In genomic region chr1:36133484-36133883, GRCh38 we compare ENCODE assay signal across 8 cellular contexts. TPM values are rescaled to one million over a fixed set of nuclear protein-coding genes. Genes with fewer than 3 reads are reported as not detected.
DNase-seq lines count a peak whose midpoint lies in the region; ATAC-seq and TF ChIP-seq lines count a peak whose summit lies in the region.

No MANE protein-coding gene starts in this region.

- no peaks in the 10 kb centered on the region for H3K9me3 Mint-ChIP-seq in endodermal cell

- H3K4me3 ChIP-seq in skeletal muscle cell (ENCODE audit: low read depth, low read length) (no peak overlapping the region), endodermal cell (ENCODE audit: low read length) (no peak overlapping the region)

- ATAC-seq in HG03108 (IDR thresholded peaks at IDR 0.05; ENCODE audit: unreplicated experiment) = no peak

- TF ChIP-seq CTCF in RWPE1 (conservative IDR thresholded peaks at IDR 0.05; ENCODE audit: low read depth) = no peak
- TF ChIP-seq CTCF in endodermal cell (conservative IDR thresholded peaks at IDR 0.05) = no peak

- no peaks in the 10 kb centered on the region for H3K27me3 Mint-ChIP-seq in endodermal cell (ENCODE audit: insufficient read depth)

- H3K9ac ChIP-seq in endodermal cell (ENCODE audit: extremely low read depth, low read length, poor library complexity, severe bottlenecking) = no peak overlapping the region

- peaks cover 25% of the 10 kb centered on the region for H3K36me3 ChIP-seq in endodermal cell (ENCODE audit: control insufficient read depth, insufficient read depth, low read length)

- POLR2A ChIA-PET in RWPE1 (lab: Yijun Ruan, JAX; ENCODE audit: low non-redundant PET) = interaction anchor here (0.6 to 0.7 kb wide), 2 partner anchors 63 to 254 kb away, joined by 3 to 4 read pairs; no protein-coding TSS in a partner anchor

- CTCF ChIA-PET in RWPE1 (lab: Yijun Ruan, JAX) = interaction anchor here (1.7 kb wide), 1 partner anchor 16 kb away, joined by 6 read pairs; no protein-coding TSS in a partner anchor

- no peaks in the 10 kb centered on the region for H3K4me1 ChIP-seq in endodermal cell (ENCODE audit: control insufficient read depth, insufficient read depth, low read length)

- H3K4me1 Mint-ChIP-seq in endodermal cell = no peaks in the 10 kb centered on the region

- H3K9me3 ChIP-seq in endodermal cell (ENCODE audit: control insufficient read depth, low read length) = no peaks in the 10 kb centered on the region

- H3K27ac ChIP-seq in RWPE1 (peak overlapping the region; percentile 84), endodermal cell (ENCODE audit: low read depth, low read length) (no peak overlapping the region)

- H3K27ac Mint-ChIP-seq in endodermal cell = no peak overlapping the region

- no peak overlapping the region for H3K4me3 Mint-ChIP-seq in endodermal cell

- WGBS in endodermal cell (ENCODE audit: insufficient coverage in 1 of 2, insufficient read length in 1 of 2), 2 experiments = 70 to 96% methylated on average over 2 to 3 of the region's 3 CpGs

- peaks cover 17% of the 10 kb centered on the region for H3K36me3 Mint-ChIP-seq in endodermal cell (ENCODE audit: low read depth)

- no peaks in the 10 kb centered on the region for H3K27me3 ChIP-seq in endodermal cell (ENCODE audit: control insufficient read depth, insufficient read depth, low read length, poor library complexity, severe bottlenecking)

- DNase-seq in GOT3 (lab: John Stamatoyannopoulos, UW) (peak; percentile 67), RWPE1 (ENCODE audit: low spot score) (peak; percentile 96), fibroblast of gingiva (ENCODE audit: low read depth) (peak; percentile 93), skeletal muscle cell (ENCODE audit: low read depth) (peak; percentile 84), endodermal cell (no peak), COR-L47 (lab: John Stamatoyannopoulos, UW) (no peak)
- no peak for DNase-seq in effector CD8-positive, alpha-beta T cell (lab: John Stamatoyannopoulos, UW)

RNA-seq across cellular contexts. Expression of gene COL8A2, which starts 8.5 kb away (rescaled TPM):
- under 1 TPM; 0.18 to 0.40 TPM for total RNA-seq in endodermal cell
- polyA plus RNA-seq in endodermal cell (2013, experiment 1 of 2) = 1.7 TPM
- polyA plus RNA-seq in endodermal cell (2013, experiment 2 of 2) = 1.7 TPM

RNA-seq across cellular contexts. Expression of gene TRAPPC3, which starts 15.8 kb away (rescaled TPM):
- total RNA-seq in endodermal cell = 10 to 100 TPM; 61.5 to 79.9 TPM
- 69.1 TPM for polyA plus RNA-seq in endodermal cell (2013, experiment 1 of 2)
- 71.4 TPM for polyA plus RNA-seq in endodermal cell (2013, experiment 2 of 2)

RNA-seq across cellular contexts. Expression of gene MAP7D1, which starts 22.5 kb away (rescaled TPM):
- total RNA-seq in endodermal cell = 100 to 1,000 TPM; 119 to 120 TPM
- polyA plus RNA-seq in endodermal cell (2013, experiment 1 of 2) = 121 TPM
- 114 TPM for polyA plus RNA-seq in endodermal cell (2013, experiment 2 of 2)

RNA-seq across cellular contexts. Expression of gene ADPRS, which starts 44.8 kb away (rescaled TPM):
- 10 to 100 TPM; 22.1 to 25.3 TPM for total RNA-seq in endodermal cell
- polyA plus RNA-seq in endodermal cell (2013, experiment 1 of 2) = 25.0 TPM
- 24.8 TPM for polyA plus RNA-seq in endodermal cell (2013, experiment 2 of 2)

RNA-seq across cellular contexts. Expression of gene TEKT2, which starts 49.6 kb away (rescaled TPM):
- 1 to 10 TPM; 5.6 to 9.5 TPM for total RNA-seq in endodermal cell
- 12.0 TPM for polyA plus RNA-seq in endodermal cell (2013, experiment 1 of 2)
- polyA plus RNA-seq in endodermal cell (2013, experiment 2 of 2) = 11.0 TPM

Comparison
In these comparisons a context has a peak if more than half of its experiments do, and no peak if none do; other contexts are left out.
1. DNase-seq: peak in GOT3 (single experiment), RWPE1 (single experiment), fibroblast of gingiva (single experiment) and skeletal muscle cell (single experiment); none in endodermal cell (single experiment), effector CD8-positive, alpha-beta T cell (single experiment) and COR-L47 (single experiment).